In the genomic region with DNA sequence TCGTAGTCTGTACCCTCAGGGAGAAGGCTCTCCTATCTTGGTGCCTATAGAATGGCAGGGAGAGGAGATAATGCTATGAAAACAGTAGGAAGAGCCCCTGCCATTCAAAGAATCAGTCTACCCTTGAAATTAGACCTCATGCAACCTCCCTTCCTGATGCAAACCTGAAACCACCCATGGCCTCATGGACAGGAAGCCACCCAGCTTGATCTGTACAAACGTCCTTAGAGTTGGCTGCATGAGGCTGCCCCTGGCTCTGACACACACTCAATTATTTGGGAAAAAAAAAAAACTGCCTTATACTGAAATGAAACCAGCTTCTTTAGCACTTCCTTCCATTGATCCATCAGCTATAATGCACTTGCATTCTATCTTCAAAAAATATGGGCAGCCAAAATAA, we compare ENCODE assay signal across 15 cellular contexts.
DNase-seq lines count a peak whose midpoint lies in the region; ATAC-seq and TF ChIP-seq lines count a peak whose summit lies in the region.
"Had no signal": no experiment of that assay in that cellular context is flagged by ENCODE, and none has a peak within 500 bp of the region (broad histone marks: within the 10 kb centered on the region; RNA-seq: fewer than 3 reads in every experiment).

No MANE protein-coding gene starts in this region.

- H3K4me1 Mint-ChIP-seq in activated CD8-positive, alpha-beta memory T cell treated with anti-CD3 and anti-CD28 coated beads, Interleukin-2, amount 10 ng/mL, durations not matched to agents 7 days and 5 days = peaks cover 38% of the 10 kb centered on the region
- H3K4me1 Mint-ChIP-seq in mesothelial cell of epicardium = no peaks in the 10 kb centered on the region

- peaks cover 3% of the 10 kb centered on the region for H3K36me3 Mint-ChIP-seq in activated CD8-positive, alpha-beta memory T cell treated with anti-CD3 and anti-CD28 coated beads, Interleukin-2, amount 10 ng/mL, durations not matched to agents 7 days and 5 days
- H3K36me3 Mint-ChIP-seq in mesothelial cell of epicardium = no peaks in the 10 kb centered on the region
- H3K36me3 Mint-ChIP-seq: CD4-positive, alpha-beta memory T cell; type B pancreatic cell had no signal

- H3K9me3 Mint-ChIP-seq in activated CD8-positive, alpha-beta memory T cell treated with anti-CD3 and anti-CD28 coated beads, Interleukin-2, amount 10 ng/mL, durations not matched to agents 7 days and 5 days (ENCODE audit: low read depth) = no peaks in the 10 kb centered on the region
- H3K9me3 Mint-ChIP-seq in mesothelial cell of epicardium = no peaks in the 10 kb centered on the region
- H3K9me3 Mint-ChIP-seq: CD4-positive, alpha-beta memory T cell had no signal

- CTCF ChIA-PET in activated CD8-positive, alpha-beta memory T cell treated with anti-CD3 and anti-CD28 coated beads, Interleukin-2, amount 10 ng/mL, durations not matched to agents 7 days and 5 days (lab: Charles Lee) = interaction anchor here (1.1 to 1.8 kb wide), 3 partner anchors 10 to 79 kb away, joined by 4 to 7 read pairs (median 4); no protein-coding TSS in a partner anchor

- H3K27ac Mint-ChIP-seq in activated CD8-positive, alpha-beta memory T cell treated with anti-CD3 and anti-CD28 coated beads, Interleukin-2, amount 10 ng/mL, durations not matched to agents 7 days and 5 days = peak overlapping the region; percentile 76
- H3K27ac Mint-ChIP-seq in mesothelial cell of epicardium = no peak overlapping the region
- H3K27ac Mint-ChIP-seq: T-helper 17 cell, type B pancreatic cell had no signal

- no peak overlapping the region for H3K4me3 Mint-ChIP-seq in activated CD8-positive, alpha-beta memory T cell treated with anti-CD3 and anti-CD28 coated beads, Interleukin-2, amount 10 ng/mL, durations not matched to agents 7 days and 5 days
- H3K4me3 Mint-ChIP-seq in mesothelial cell of epicardium = no peak overlapping the region
- H3K4me3 Mint-ChIP-seq: T-helper 17 cell, type B pancreatic cell had no signal

- peak; percentile 54 for DNase-seq in activated CD8-positive, alpha-beta memory T cell treated with anti-CD3 and anti-CD28 coated beads, Interleukin-2, amount 10 ng/mL, durations not matched to agents 7 days and 5 days
- no peak for DNase-seq in activated CD8-positive, alpha-beta memory T cell treated with anti-CD3 and anti-CD28 coated beads, Interleukin-2, amount 50 U/mL, for 48 hours
- DNase-seq in NOMO-1 (lab: John Stamatoyannopoulos, UW; ENCODE audit: unreplicated experiment in 2 of 2) = peak; percentile 1 to 40
- DNase-seq in left kidney (ENCODE audit: low read depth, low spot score) = peak; percentile 45
- DNase-seq in NCI-H2107 (lab: John Stamatoyannopoulos, UW) = no peak
- no peak for DNase-seq in mesothelial cell of epicardium (ENCODE audit: low spot score in 2 of 2, unreplicated experiment in 2 of 2)
- DNase-seq: activated CD4-positive, alpha-beta T cell treated with anti-CD3 and anti-CD28 coated beads, Interleukin-2, amount 50 U/mL, for 1 hour; CD4-positive, alpha-beta memory T cell; colonic mucosa; pancreas; T-helper 17 cell had no signal

- peaks cover 15% of the 10 kb centered on the region for H3K27me3 Mint-ChIP-seq in activated CD8-positive, alpha-beta memory T cell treated with anti-CD3 and anti-CD28 coated beads, Interleukin-2, amount 10 ng/mL, durations not matched to agents 7 days and 5 days
- peaks cover 24% of the 10 kb centered on the region for H3K27me3 Mint-ChIP-seq in mesothelial cell of epicardium (ENCODE audit: low read depth)
- H3K27me3 Mint-ChIP-seq: CD4-positive, alpha-beta memory T cell; T-helper 17 cell had no signal

- TF ChIP-seq CTCF in mesothelial cell of epicardium (IDR thresholded peaks at IDR 0.05; ENCODE audit: unreplicated experiment) = no peak

- peak; percentile 55 for ATAC-seq in activated CD8-positive, alpha-beta memory T cell treated with anti-CD3 and anti-CD28 coated beads, Interleukin-2, amount 10 ng/mL, durations not matched to agents 7 days and 5 days
- ATAC-seq in HG02852 (IDR thresholded peaks at IDR 0.05; ENCODE audit: unreplicated experiment) = peak; percentile 53
- no peak for ATAC-seq in GM19328 (IDR thresholded peaks at IDR 0.05; ENCODE audit: unreplicated experiment)
- ATAC-seq: gastroesophageal sphincter, pancreas, T-helper 17 cell had no signal

Comparison
In these comparisons a context has a peak if more than half of its experiments do, and no peak if none do; other contexts are left out.
1. DNase-seq: peak in activated CD8-positive, alpha-beta memory T cell treated with anti-CD3 and anti-CD28 coated beads, Interleukin-2, amount 10 ng/mL, durations not matched to agents 7 days and 5 days (single experiment), NOMO-1 (2 of 2) and left kidney (single experiment); none in activated CD8-positive, alpha-beta memory T cell treated with anti-CD3 and anti-CD28 coated beads, Interleukin-2, amount 50 U/mL, for 48 hours (single experiment), NCI-H2107 (single experiment) and mesothelial cell of epicardium (0 of 2).